Comparison of ENCODE assay signal across 19 cellular contexts in the genomic region with DNA sequence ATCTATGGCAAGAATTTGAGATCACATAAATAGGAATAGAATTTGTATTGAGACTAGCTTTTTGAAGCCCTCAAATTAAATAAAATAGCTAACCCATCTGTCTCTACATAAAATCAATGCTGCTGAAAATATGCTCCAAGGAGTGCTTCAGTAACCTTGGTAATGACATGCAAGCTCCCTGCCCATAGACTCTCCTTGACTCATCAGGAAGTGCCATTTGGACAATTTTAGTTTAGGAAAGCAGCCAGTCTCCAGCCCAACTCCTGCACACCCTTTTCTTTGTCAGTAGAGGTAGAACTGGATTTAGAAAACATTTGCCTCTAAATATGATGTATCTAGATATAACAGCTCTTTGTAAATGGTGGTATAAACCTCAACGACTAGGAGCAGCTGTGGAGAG.
DNase-seq lines count a peak whose midpoint lies in the region; ATAC-seq, FAIRE-seq and TF ChIP-seq lines count a peak whose summit lies in the region.
"Had no signal": no experiment of that assay in that cellular context is flagged by ENCODE, and none has a peak within 500 bp of the region (broad histone marks: within the 10 kb centered on the region; RNA-seq: fewer than 3 reads in every experiment).

No MANE protein-coding gene starts in this region.

- H3K36me3 Mint-ChIP-seq in astrocyte (ENCODE audit: low read depth, unreplicated experiment) = no peaks in the 10 kb centered on the region
- H3K36me3 Mint-ChIP-seq: CD8-positive, alpha-beta T cell had no signal

- no peaks in the 10 kb centered on the region for H3K4me1 ChIP-seq in astrocyte (ENCODE audit: insufficient read depth, low read length)
- H3K4me1 ChIP-seq in keratinocyte (ENCODE audit: control insufficient read depth, extremely low read depth, insufficient read depth, low read length) = peaks cover 41% of the 10 kb centered on the region
- H3K4me1 ChIP-seq: BLaER1 treated with 17β-estradiol and CSF1 and Interleukin-3, amounts not matched to agents 10 nM and 100 nM; SJCRH30 had no signal

- no peak overlapping the region for H2AFZ ChIP-seq in astrocyte (ENCODE audit: low read depth, low read length)
- peak overlapping the region; percentile 58 for H2AFZ ChIP-seq in keratinocyte (ENCODE audit: control insufficient read depth, low read length)
- H2AFZ ChIP-seq: PC-9 had no signal

- no peaks in the 10 kb centered on the region for H3K27me3 ChIP-seq in astrocyte (ENCODE audit: insufficient read depth, low read length)
- no peaks in the 10 kb centered on the region for H3K27me3 ChIP-seq in keratinocyte (ENCODE audit: control insufficient read depth, extremely low read depth, insufficient read depth, low read length)
- H3K27me3 ChIP-seq: BLaER1 treated with 17β-estradiol and CSF1 and Interleukin-3, amounts not matched to agents 10 nM and 100 nM; SJCRH30 had no signal

- H3K4me3 Mint-ChIP-seq in astrocyte (ENCODE audit: unreplicated experiment) = no peak overlapping the region
- H3K4me3 Mint-ChIP-seq: CD8-positive, alpha-beta T cell had no signal

- DNase-seq in Ammon's horn (ENCODE audit: low spot score) (peak; percentile 21), NCI-H146 (lab: John Stamatoyannopoulos, UW) (peak; percentile 22), astrocyte (ENCODE audit: low read depth) (peak; percentile 2), keratinocyte (ENCODE audit: low read depth, low spot score) (no peak), amniotic stem cell (lab: John Stamatoyannopoulos, UW) (no peak), NCI-H1092 treated with DMSO at 0.1 percent for 48 hours (lab: John Stamatoyannopoulos, UW) (no peak)
- DNase-seq: CD8-positive, alpha-beta T cell; DMS79; KBM-7; NCI-H1436 treated with DMSO at 0.1 percent for 48 hours; NCI-H2081 treated with DMSO at 0.1 percent for 48 hours; NCI-H2227 treated with DMSO at 0.1 percent for 48 hours; NCI-H524; PC-9; SJCRH30 had no signal

- H3K9ac ChIP-seq in astrocyte (ENCODE audit: low read length) = no peak overlapping the region
- no peak overlapping the region for H3K9ac ChIP-seq in keratinocyte (ENCODE audit: control insufficient read depth, extremely low read depth, insufficient read depth, low read length)
- H3K9ac ChIP-seq: BLaER1 treated with 17β-estradiol and CSF1 and Interleukin-3, amounts not matched to agents 10 nM and 100 nM had no signal

- TF ChIP-seq CTCF in astrocyte (IDR thresholded peaks at IDR 0.05; ENCODE audit: insufficient read depth, low read depth, low read length) (no peak), keratinocyte (optimal IDR thresholded peaks at IDR 0.05 in 1 of 3, IDR thresholded peaks at IDR 0.05 in 1 of 3, conservative IDR thresholded peaks at IDR 0.05 in 1 of 3; ENCODE audit: extremely low read depth in 1 of 3, insufficient read depth in 2 of 3, low read length in 3 of 3) (no peak)

- peaks cover 10% of the 10 kb centered on the region for H3K4me1 Mint-ChIP-seq in astrocyte (ENCODE audit: low read depth, unreplicated experiment)

- no peak overlapping the region for H3K27ac Mint-ChIP-seq in astrocyte (ENCODE audit: unreplicated experiment)
- H3K27ac Mint-ChIP-seq: CD8-positive, alpha-beta T cell had no signal

- H3K9me3 Mint-ChIP-seq in astrocyte (ENCODE audit: unreplicated experiment) = peaks cover 6% of the 10 kb centered on the region

- FAIRE-seq in astrocyte (lab: Jason Lieb, UNC) = no peak
- peak; percentile 96 for FAIRE-seq in keratinocyte (lab: Jason Lieb, UNC)
- FAIRE-seq: H54, HepG2 had no signal

- H3K9me1 ChIP-seq in keratinocyte (ENCODE audit: control insufficient read depth, extremely low read depth, insufficient read depth, low read length) = no peaks in the 10 kb centered on the region

- H3K4me2 ChIP-seq in astrocyte (ENCODE audit: low read length) (no peak overlapping the region), keratinocyte (ENCODE audit: control insufficient read depth, extremely low read depth, insufficient read depth, low read depth, low read length) (no peak overlapping the region)
- H3K4me2 ChIP-seq: BLaER1 treated with 17β-estradiol and CSF1 and Interleukin-3, amounts not matched to agents 10 nM and 100 nM; PC-9 had no signal

- H3K27ac ChIP-seq in astrocyte (ENCODE audit: low read depth, low read length) (no peak overlapping the region), keratinocyte (ENCODE audit: control insufficient read depth, insufficient read depth, low read length) (no peak overlapping the region)
- H3K27ac ChIP-seq: BLaER1 treated with 17β-estradiol and CSF1 and Interleukin-3, amounts not matched to agents 10 nM and 100 nM; PC-9; SJCRH30 had no signal

- dilution Hi-C loops in keratinocyte (cut with MboI; ENCODE audit: extremely low pct_ligation_motif_present, low sequenced_read_pairs) = no loop called here

- H3K36me3 ChIP-seq in astrocyte (ENCODE audit: insufficient read depth, low read length) (no peaks in the 10 kb centered on the region), keratinocyte (ENCODE audit: control insufficient read depth in 2 of 2, extremely low read depth in 1 of 2, insufficient read depth in 2 of 2, low read length in 2 of 2) (no peaks in the 10 kb centered on the region)
- H3K36me3 ChIP-seq: BLaER1 treated with 17β-estradiol and CSF1 and Interleukin-3, amounts not matched to agents 10 nM and 100 nM; SJCRH30 had no signal

- ATAC-seq in GM18909 (IDR thresholded peaks at IDR 0.05; ENCODE audit: poor library complexity, unreplicated experiment) = no peak
- ATAC-seq: CD8-positive, alpha-beta T cell; HepG2 had no signal

- H3K79me2 ChIP-seq in astrocyte (ENCODE audit: insufficient read depth, low read length) (no peaks in the 10 kb centered on the region), keratinocyte (ENCODE audit: control insufficient read depth, insufficient read depth, low read length) (no peaks in the 10 kb centered on the region)

- H3K4me3 ChIP-seq in astrocyte (ENCODE audit: insufficient read depth, low read depth, low read length) (no peak overlapping the region), keratinocyte (ENCODE audit: control insufficient read depth in 2 of 3, extremely low read depth in 1 of 3, insufficient read depth in 2 of 3, low read depth in 1 of 3, low read length in 3 of 3) (no peak overlapping the region)
- H3K4me3 ChIP-seq: BLaER1 treated with 17β-estradiol and CSF1 and Interleukin-3, amounts not matched to agents 10 nM and 100 nM; PC-9; SJCRH30 had no signal

- H3K9me3 ChIP-seq in astrocyte (ENCODE audit: insufficient read depth, low read depth, low read length) (no peaks in the 10 kb centered on the region), keratinocyte (ENCODE audit: control insufficient read depth, low read depth, low read length) (peaks cover 3% of the 10 kb centered on the region)
- H3K9me3 ChIP-seq: SJCRH30 had no signal

- H4K20me1 ChIP-seq in astrocyte (ENCODE audit: insufficient read depth, low read length) (no peaks in the 10 kb centered on the region), keratinocyte (ENCODE audit: control insufficient read depth, extremely low read depth, insufficient read depth, low read length) (no peaks in the 10 kb centered on the region)
- H4K20me1 ChIP-seq: BLaER1 treated with 17β-estradiol and CSF1 and Interleukin-3, amounts not matched to agents 10 nM and 100 nM had no signal

- no peaks in the 10 kb centered on the region for H3K27me3 Mint-ChIP-seq in astrocyte (ENCODE audit: low read depth, unreplicated experiment)

Comparison
In these comparisons a context has a peak if more than half of its experiments do, and no peak if none do; other contexts are left out.
1. DNase-seq: peak in Ammon's horn (single experiment), NCI-H146 (single experiment) and astrocyte (single experiment); none in keratinocyte (single experiment), amniotic stem cell (single experiment) and NCI-H1092 treated with DMSO at 0.1 percent for 48 hours (single experiment).